Comparison of ENCODE assay signal across 19 cellular contexts in genomic region chrX:16587776-16588175, GRCh38.
"Had no signal": no experiment of that assay in that cellular context is flagged by ENCODE, and none has a peak within 500 bp of the region (broad histone marks: within the 10 kb centered on the region; RNA-seq: fewer than 3 reads in every experiment).

No MANE protein-coding gene starts in this region.

- H3K9me3 Mint-ChIP-seq: activated naive CD8-positive, alpha-beta T cell treated with anti-CD3 and anti-CD28 coated beads for 36 hours had no signal

- H3K27ac Mint-ChIP-seq: activated CD8-positive, alpha-beta T cell treated with anti-CD3 and anti-CD28 coated beads for 36 hours; activated naive CD4-positive, alpha-beta T cell treated with anti-CD3 and anti-CD28 coated beads, Interleukin-2, amount 10 ng/mL, durations not matched to agents 7 days and 5 days; activated naive CD8-positive, alpha-beta T cell treated with anti-CD3 and anti-CD28 coated beads for 36 hours; activated T-helper 2 cell treated with anti-CD3 and anti-CD28 coated beads, Interferon-gamma antibody, Interleukin-2, Interleukin-4, amounts not matched to agents 10 μg/mL and 5 μg/mL and 100 μg/mL, durations not matched to agents 14 hours and 24 hours and 36 hours; T-helper 17 cell had no signal

- H3K36me3 ChIP-seq: brain microvascular endothelial cell had no signal

- ATAC-seq: activated CD8-positive, alpha-beta T cell treated with anti-CD3 and anti-CD28 coated beads for 36 hours; T-helper 17 cell had no signal

- FAIRE-seq: RCC 7860, TTC549 had no signal

- H3K27me3 Mint-ChIP-seq: activated CD8-positive, alpha-beta T cell treated with anti-CD3 and anti-CD28 coated beads for 36 hours; activated naive CD4-positive, alpha-beta T cell treated with anti-CD3 and anti-CD28 coated beads, Interleukin-2, amount 10 ng/mL, durations not matched to agents 7 days and 5 days; activated naive CD8-positive, alpha-beta T cell treated with anti-CD3 and anti-CD28 coated beads for 36 hours; T-helper 17 cell had no signal

- DNase-seq: activated CD4-positive, CD25-positive, alpha-beta regulatory T cell; activated CD8-positive, alpha-beta memory T cell treated with anti-CD3 and anti-CD28 coated beads, Interleukin-2, amount 50 U/mL, for 4 hours; activated CD8-positive, alpha-beta T cell treated with anti-CD3 and anti-CD28 coated beads for 36 hours; activated gamma-delta T cell treated with Interleukin-2 at 50 U/mL for 16 hours; activated naive CD4-positive, alpha-beta T cell treated with anti-CD3 and anti-CD28 coated beads, Interleukin-2, amount 10 ng/mL, durations not matched to agents 7 days and 5 days; activated naive CD8-positive, alpha-beta T cell treated with anti-CD3 and anti-CD28 coated beads for 36 hours; activated T-cell treated with anti-CD3 and anti-CD28 coated beads, Interleukin-2, amount 50 U/mL, for 72 hours; brain microvascular endothelial cell; caudate nucleus; Kasumi-1; NCI-H2029 treated with DMSO at 0.1 percent for 48 hours; NCI-H524; SHP77; T-helper 17 cell; T-helper 9 cell had no signal

- H3K4me3 Mint-ChIP-seq: activated CD8-positive, alpha-beta T cell treated with anti-CD3 and anti-CD28 coated beads for 36 hours; activated naive CD4-positive, alpha-beta T cell treated with anti-CD3 and anti-CD28 coated beads, Interleukin-2, amount 10 ng/mL, durations not matched to agents 7 days and 5 days; activated naive CD8-positive, alpha-beta T cell treated with anti-CD3 and anti-CD28 coated beads for 36 hours; T-helper 17 cell had no signal

- H3K4me1 Mint-ChIP-seq: T-helper 17 cell had no signal

- H3K27me3 ChIP-seq: brain microvascular endothelial cell had no signal

- H3K27ac ChIP-seq: brain microvascular endothelial cell, VCaP had no signal
